In genomic region chr11:73140213-73141030, GRCh38 we compare ENCODE assay signal across 8 cellular contexts. TPM values are rescaled to one million over a fixed set of nuclear protein-coding genes. Genes with fewer than 3 reads are reported as not detected.
DNase-seq lines count a peak whose midpoint lies in the region; ATAC-seq and TF ChIP-seq lines count a peak whose summit lies in the region.

No MANE protein-coding gene starts in this region.

- H3K4me1 ChIP-seq in CD4-positive, CD25-positive, alpha-beta regulatory T cell (ENCODE audit: control insufficient read depth, insufficient read depth, low read length, poor library complexity, severe bottlenecking) = peaks cover 54% of the 10 kb centered on the region
- H3K4me1 ChIP-seq in muscle layer of duodenum (ENCODE audit: control insufficient read depth in 1 of 2, insufficient read depth in 2 of 2, low read length in 2 of 2) = peaks cover 8 to 29% of the 10 kb centered on the region in 2 donors

- peak overlapping the region; percentile 96 for H3K27ac ChIP-seq in CD4-positive, CD25-positive, alpha-beta regulatory T cell (ENCODE audit: insufficient read depth, low read length, poor library complexity, severe bottlenecking)
- H3K27ac ChIP-seq in muscle layer of duodenum (ENCODE audit: low read length) = peak overlapping the region; percentile 81

- no peaks in the 10 kb centered on the region for H3K27me3 ChIP-seq in CD4-positive, CD25-positive, alpha-beta regulatory T cell (ENCODE audit: control insufficient read depth, insufficient read depth, low read length)
- no peaks in the 10 kb centered on the region for H3K27me3 ChIP-seq in muscle layer of duodenum (ENCODE audit: low read depth, low read length)

- H3K9me3 ChIP-seq in CD4-positive, CD25-positive, alpha-beta regulatory T cell (ENCODE audit: control insufficient read depth in 2 of 2, low read length in 2 of 2) = no peaks in the 10 kb centered on the region
- no peaks in the 10 kb centered on the region for H3K9me3 ChIP-seq in muscle layer of duodenum (ENCODE audit: control insufficient read depth in 1 of 2, low read length in 2 of 2)

- POLR2A ChIA-PET in HEK293T (lab: Yijun Ruan, JAX) = no interaction called here
- POLR2A ChIA-PET in T-cell (lab: Charles Lee) = no interaction called here

- CTCF ChIA-PET in HEK293T (lab: Yijun Ruan, JAX) = interaction anchor here (0.6 kb wide), 2 partner anchors 39 to 258 kb away, joined by 3 read pairs; no protein-coding TSS in a partner anchor
- CTCF ChIA-PET in T-cell (lab: Charles Lee) = interaction anchor here in 1 of 2 donors (0.7 kb wide), 1 partner anchor 38 kb away, joined by 3 read pairs; no protein-coding TSS in a partner anchor

- H3K27ac Mint-ChIP-seq in CD4-positive, CD25-positive, alpha-beta regulatory T cell = peak overlapping the region; percentile 87 to 96 (median 94)
- peak overlapping the region; percentile 90 to 92 for H3K27ac Mint-ChIP-seq in T-cell
- H3K27ac Mint-ChIP-seq in endothelial cell (ENCODE audit: unreplicated experiment) = peak overlapping the region; percentile 97

- H3K36me3 Mint-ChIP-seq in CD4-positive, CD25-positive, alpha-beta regulatory T cell = no peaks in the 10 kb centered on the region
- H3K36me3 Mint-ChIP-seq in T-cell (peaks cover 25% of the 10 kb centered on the region), endothelial cell (ENCODE audit: low read depth, unreplicated experiment) (peaks cover 10% of the 10 kb centered on the region)

- H3K27me3 Mint-ChIP-seq in CD4-positive, CD25-positive, alpha-beta regulatory T cell = peaks cover 8% of the 10 kb centered on the region
- H3K27me3 Mint-ChIP-seq in T-cell = no peaks in the 10 kb centered on the region
- peaks cover 21% of the 10 kb centered on the region for H3K27me3 Mint-ChIP-seq in endothelial cell (ENCODE audit: unreplicated experiment)

- peaks cover 28 to 64% (median 52%) of the 10 kb centered on the region in 4 donors for H3K4me1 Mint-ChIP-seq in CD4-positive, CD25-positive, alpha-beta regulatory T cell
- H3K4me1 Mint-ChIP-seq in T-cell (peaks cover 47 to 69% (median 54%) of the 10 kb centered on the region in 3 donors), endothelial cell (ENCODE audit: unreplicated experiment) (peaks cover 39% of the 10 kb centered on the region)

- peaks cover 0 to 4% (median 0%) of the 10 kb centered on the region in 7 donors for H3K9me3 Mint-ChIP-seq in CD4-positive, CD25-positive, alpha-beta regulatory T cell
- H3K9me3 Mint-ChIP-seq in T-cell (no peaks in the 10 kb centered on the region), endothelial cell (ENCODE audit: unreplicated experiment) (no peaks in the 10 kb centered on the region)

- H3K36me3 ChIP-seq in CD4-positive, CD25-positive, alpha-beta regulatory T cell (ENCODE audit: control insufficient read depth, insufficient read depth, low read length) = peaks cover 4% of the 10 kb centered on the region
- no peaks in the 10 kb centered on the region for H3K36me3 ChIP-seq in muscle layer of duodenum (ENCODE audit: control insufficient read depth in 1 of 2, insufficient read depth in 2 of 2, low read length in 2 of 2)

- peak overlapping the region; percentile 92 for H3K4me3 ChIP-seq in CD4-positive, CD25-positive, alpha-beta regulatory T cell (ENCODE audit: low read depth, low read length)
- H3K4me3 ChIP-seq in muscle layer of duodenum (ENCODE audit: low read depth in 1 of 2, low read length in 2 of 2) = peak overlapping the region; percentile 77 to 84

- no peak for ATAC-seq in CD4-positive, CD25-positive, alpha-beta regulatory T cell (ENCODE audit: low read depth in 2 of 2)
- ATAC-seq in T-cell (replicated peaks in 1 of 4) = no peak
- ATAC-seq in HG02588 (IDR thresholded peaks at IDR 0.05; ENCODE audit: unreplicated experiment) = no peak

- peak in 2 of 3 donors; percentile 18 to 53 for DNase-seq in CD4-positive, CD25-positive, alpha-beta regulatory T cell
- DNase-seq in HEK293T (ENCODE audit: extremely low spot score) (peak; percentile 40), T-cell (peak in 2 of 34 experiments; percentile 9 to 14), endothelial cell (ENCODE audit: low spot score) (peak; percentile 37), islet precursor cell (no peak), Ammon's horn (ENCODE audit: low spot score) (no peak)

- no peak for TF ChIP-seq CTCF in endothelial cell (IDR thresholded peaks at IDR 0.05; ENCODE audit: unreplicated experiment)

- H3K4me3 Mint-ChIP-seq in CD4-positive, CD25-positive, alpha-beta regulatory T cell = peak overlapping the region; percentile 93 to 98 (median 96)
- H3K4me3 Mint-ChIP-seq in T-cell (peak overlapping the region; percentile 95 to 98 (median 96)), endothelial cell (ENCODE audit: unreplicated experiment) (peak overlapping the region; percentile 99)

TF ChIP-seq in HEK293T, 16 proteins besides CTCF, POLR2A, EP300 and RAD21:
- TF ChIP-seq SUZ12 (IDR thresholded peaks at IDR 0.05) (no peak), SP1 (IDR thresholded peaks at IDR 0.05) (no peak), PKNOX1 (IDR thresholded peaks at IDR 0.05) (peak; percentile 39; the same call in 1 of the 2 replicates)

RNA-seq across cellular contexts. Expression of gene FCHSD2, which starts 1.7 kb away (rescaled TPM):
- total RNA-seq in CD4-positive, CD25-positive, alpha-beta regulatory T cell = 56.6 TPM
- 10 to 100 TPM; 13.5 to 22.8 (median 19.5) TPM for polyA plus RNA-seq in CD4-positive, CD25-positive, alpha-beta regulatory T cell
- total RNA-seq in T-cell (10 to 100 TPM; 37.0 to 53.8 (median 46.3) TPM), endothelial cell (ENCODE audit: unreplicated experiment) (45.3 TPM)

Comparison
In these comparisons a context has a peak if more than half of its experiments do, and no peak if none do; other contexts are left out.
1. DNase-seq: peak in CD4-positive, CD25-positive, alpha-beta regulatory T cell (2 of 3), HEK293T (single experiment) and endothelial cell (single experiment); none in islet precursor cell (single experiment) and Ammon's horn (single experiment).
2. Peak in every context shown above with its lines, with median percentiles within 50 percentile points of each other: H3K27ac Mint-ChIP-seq and H3K4me3 Mint-ChIP-seq.